In the genomic region with DNA sequence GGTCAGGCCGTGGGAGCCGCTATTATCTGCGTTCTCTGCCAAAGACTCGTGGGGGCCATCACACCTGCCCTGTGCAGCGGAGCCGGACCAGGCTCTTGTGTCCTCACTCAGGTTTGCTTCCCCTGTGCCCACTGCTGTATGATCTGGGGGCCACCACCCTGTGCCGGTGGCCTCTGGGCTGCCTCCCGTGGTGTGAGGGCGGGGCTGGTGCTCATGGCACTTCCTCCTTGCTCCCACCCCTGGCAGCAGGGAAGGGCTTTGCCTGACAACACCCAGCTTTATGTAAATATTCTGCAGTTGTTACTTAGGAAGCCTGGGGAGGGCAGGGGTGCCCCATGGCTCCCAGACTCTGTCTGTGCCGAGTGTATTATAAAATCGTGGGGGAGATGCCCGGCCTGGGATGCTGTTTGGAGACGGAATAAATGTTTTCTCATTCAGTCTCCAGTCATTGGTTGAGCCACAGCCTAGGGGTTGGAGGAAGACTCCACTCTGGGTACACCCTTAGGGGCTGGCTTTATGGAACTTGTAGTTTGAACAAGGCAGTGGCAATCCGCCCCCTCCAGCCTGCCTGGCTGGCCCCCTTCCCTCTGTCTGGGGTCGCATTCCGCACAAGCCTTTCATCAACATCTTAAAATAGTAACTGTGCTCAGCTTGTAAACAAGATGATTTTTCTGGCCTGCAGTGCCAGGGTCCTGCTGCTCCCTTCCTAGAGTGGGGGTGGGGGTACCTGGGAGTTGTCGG, we compare ENCODE assay signal across 8 cellular contexts. TPM values are rescaled to one million over a fixed set of nuclear protein-coding genes. Genes with fewer than 3 reads are reported as not detected.
DNase-seq lines count a peak whose midpoint lies in the region; ATAC-seq, FAIRE-seq and TF ChIP-seq lines count a peak whose summit lies in the region.

No MANE protein-coding gene starts in this region.

- TF ChIP-seq CTCF in choroid plexus epithelial cell (conservative IDR thresholded peaks at IDR 0.05; ENCODE audit: low read depth, low read length): no peak

- peaks cover 38 to 39% of the 10 kb centered on the region in 2 donors for H3K4me1 Mint-ChIP-seq in natural killer cell treated with Interleukin-12 subunit alpha and Interleukin-12 subunit beta and Interleukin-15 and Interleukin-18, amount 100 ng/mL, for 72 hours (ENCODE audit: low read depth in 2 of 2)

- ATAC-seq in natural killer cell treated with Interleukin-12 subunit alpha and Interleukin-12 subunit beta and Interleukin-15 and Interleukin-18, amount 100 ng/mL, for 72 hours: no peak
- ATAC-seq in HG02938 (IDR thresholded peaks at IDR 0.05; ENCODE audit: unreplicated experiment) (no peak), HG02973 (IDR thresholded peaks at IDR 0.05; ENCODE audit: unreplicated experiment) (no peak)

- no peaks in the 10 kb centered on the region for H3K9me3 Mint-ChIP-seq in natural killer cell treated with Interleukin-12 subunit alpha and Interleukin-12 subunit beta and Interleukin-15 and Interleukin-18, amount 100 ng/mL, for 72 hours

- H3K4me3 Mint-ChIP-seq in natural killer cell treated with Interleukin-12 subunit alpha and Interleukin-12 subunit beta and Interleukin-15 and Interleukin-18, amount 100 ng/mL, for 72 hours: peak overlapping the region; percentile 47

- DNase-seq in EL (peak; percentile 35), MV-4-11 (lab: John Stamatoyannopoulos, UW) (peak; percentile 45), choroid plexus epithelial cell (ENCODE audit: low read depth) (peak; percentile 71), frontal cortex (ENCODE audit: low spot score in 2 of 2) (no peak)
- no peak for DNase-seq in natural killer cell treated with Interleukin-12 subunit alpha and Interleukin-12 subunit beta and Interleukin-15 and Interleukin-18, amount 100 ng/mL, for 72 hours (ENCODE audit: low spot score)
- no peak for DNase-seq in stimulated activated CD8-positive, alpha-beta memory T cell treated with anti-CD3 and anti-CD28 coated beads, Interleukin-4, amount 100 ng/mL, for 48 hours

- H3K27ac Mint-ChIP-seq in natural killer cell treated with Interleukin-12 subunit alpha and Interleukin-12 subunit beta and Interleukin-15 and Interleukin-18, amount 100 ng/mL, for 72 hours: peak overlapping the region; percentile 70 to 77

- no peak for FAIRE-seq in frontal cortex (lab: Jason Lieb, UNC)

- H3K27me3 Mint-ChIP-seq in natural killer cell treated with Interleukin-12 subunit alpha and Interleukin-12 subunit beta and Interleukin-15 and Interleukin-18, amount 100 ng/mL, for 72 hours: no peaks in the 10 kb centered on the region

- H3K4me3 ChIP-seq in choroid plexus epithelial cell (ENCODE audit: low read depth, low read length): no peak overlapping the region

- H3K36me3 Mint-ChIP-seq in natural killer cell treated with Interleukin-12 subunit alpha and Interleukin-12 subunit beta and Interleukin-15 and Interleukin-18, amount 100 ng/mL, for 72 hours: peaks cover 6% of the 10 kb centered on the region

RNA-seq across cellular contexts. Expression of a gene that starts 4.1 kb away (rescaled TPM):
- 100 to 1,000 TPM in 1 of 2 donors, 10 to 100 TPM in 1; 84.9 to 120 TPM for total RNA-seq in natural killer cell treated with Interleukin-12 subunit alpha and Interleukin-12 subunit beta and Interleukin-15 and Interleukin-18, amount 100 ng/mL, for 72 hours
- 6.1 TPM for total RNA-seq in frontal cortex

RNA-seq across cellular contexts. Expression of a gene that starts 14.4 kb away (rescaled TPM):
- 100 to 1,000 TPM in 1 of 2 donors, 10 to 100 TPM in 1; 66.8 to 138 TPM for total RNA-seq in natural killer cell treated with Interleukin-12 subunit alpha and Interleukin-12 subunit beta and Interleukin-15 and Interleukin-18, amount 100 ng/mL, for 72 hours
- 3.7 TPM for total RNA-seq in frontal cortex

RNA-seq across cellular contexts. Expression of a gene that starts 14.7 kb away (rescaled TPM):
- 10 to 100 TPM; 17.0 to 49.7 TPM for total RNA-seq in natural killer cell treated with Interleukin-12 subunit alpha and Interleukin-12 subunit beta and Interleukin-15 and Interleukin-18, amount 100 ng/mL, for 72 hours
- 33.4 TPM for total RNA-seq in frontal cortex

RNA-seq across cellular contexts. Expression of a gene that starts 26.3 kb away (rescaled TPM):
- not detected for total RNA-seq in natural killer cell treated with Interleukin-12 subunit alpha and Interleukin-12 subunit beta and Interleukin-15 and Interleukin-18, amount 100 ng/mL, for 72 hours
- 2.0 TPM for total RNA-seq in frontal cortex

RNA-seq across cellular contexts. Expression of a gene that starts 41.6 kb away (rescaled TPM):
- total RNA-seq in natural killer cell treated with Interleukin-12 subunit alpha and Interleukin-12 subunit beta and Interleukin-15 and Interleukin-18, amount 100 ng/mL, for 72 hours: 100 to 1,000 TPM in 1 of 2 donors, 10 to 100 TPM in 1; 42.4 to 100 TPM
- 6.9 TPM for total RNA-seq in frontal cortex

Comparison
In these comparisons a context has a peak if more than half of its experiments do, and no peak if none do; other contexts are left out.
1. DNase-seq: peak in EL (single experiment), MV-4-11 (single experiment) and choroid plexus epithelial cell (single experiment); none in natural killer cell treated with Interleukin-12 subunit alpha and Interleukin-12 subunit beta and Interleukin-15 and Interleukin-18, amount 100 ng/mL, for 72 hours (single experiment), stimulated activated CD8-positive, alpha-beta memory T cell treated with anti-CD3 and anti-CD28 coated beads, Interleukin-4, amount 100 ng/mL, for 48 hours (single experiment) and frontal cortex (0 of 2).
2. RNA of a gene that starts 4.1 kb away (total RNA-seq): 84.9 to 120 TPM in natural killer cell treated with Interleukin-12 subunit alpha and Interleukin-12 subunit beta and Interleukin-15 and Interleukin-18, amount 100 ng/mL, for 72 hours; 6.1 TPM in frontal cortex (single experiment); every median in the first group is over 10 times any median in the second.
3. RNA of a gene that starts 14.4 kb away (total RNA-seq): 66.8 to 138 TPM in natural killer cell treated with Interleukin-12 subunit alpha and Interleukin-12 subunit beta and Interleukin-15 and Interleukin-18, amount 100 ng/mL, for 72 hours; 3.7 TPM in frontal cortex (single experiment); every median in the first group is over 10 times any median in the second.